ENCODE assay signal across 26 cellular contexts in genomic region chr4:145440292-145441007, GRCh38.
"Had no signal": no experiment of that assay in that cellular context is flagged by ENCODE, and none has a peak within 500 bp of the region (broad histone marks: within the 10 kb centered on the region; RNA-seq: fewer than 3 reads in every experiment).

No MANE protein-coding gene starts in this region.

- H3K36me3 Mint-ChIP-seq: activated CD8-positive, alpha-beta memory T cell treated with anti-CD3 and anti-CD28 coated beads, Interleukin-2, amount 10 ng/mL, durations not matched to agents 7 days and 5 days; activated naive CD4-positive, alpha-beta T cell treated with anti-CD3 and anti-CD28 coated beads, Interleukin-2, amount 50 U/mL, for 24 hours; memory B cell; naive thymus-derived CD4-positive, alpha-beta T cell had no signal

- DNase-seq: activated CD4-positive, alpha-beta T cell treated with anti-CD3 and anti-CD28 coated beads, Interleukin-2, amount 10 ng/mL, durations not matched to agents 7 days and 5 days; activated CD4-positive, CD25-positive, alpha-beta regulatory T cell treated with anti-CD3 and anti-CD28 coated beads, Interleukin-2, amount 50 U/mL, for 72 hours; activated CD8-positive, alpha-beta memory T cell treated with anti-CD3 and anti-CD28 coated beads, Interleukin-2, amount 10 ng/mL, durations not matched to agents 7 days and 5 days; activated CD8-positive, alpha-beta T cell treated with anti-CD3 and anti-CD28 coated beads for 36 hours; activated gamma-delta T cell; activated T-cell treated with anti-CD3 and anti-CD28 coated beads for 4 hours; anterior cingulate cortex; body of pancreas; cortex of kidney; erythroblast; hypothalamus; naive thymus-derived CD4-positive, alpha-beta T cell; occipital lobe; sigmoid colon; stimulated activated CD4-positive, alpha-beta T cell treated with anti-CD3 and anti-CD28 coated beads, Interleukin-2, amount 100 ng/mL, for 48 hours; stimulated activated CD8-positive, alpha-beta memory T cell treated with anti-CD3 and anti-CD28 coated beads, Interleukin-4, amount 100 ng/mL, for 48 hours; stimulated activated naive CD4-positive, alpha-beta T cell; T-helper 2 cell; testis; trophoblast cell; WERI-Rb-1 had no signal

- H3K4me3 ChIP-seq: body of pancreas, cardiac muscle cell, sigmoid colon, testis, vagina had no signal

- ATAC-seq: activated CD8-positive, alpha-beta memory T cell treated with anti-CD3 and anti-CD28 coated beads, Interleukin-2, amount 10 ng/mL, durations not matched to agents 7 days and 5 days; activated CD8-positive, alpha-beta T cell treated with anti-CD3 and anti-CD28 coated beads for 36 hours; body of pancreas; naive thymus-derived CD4-positive, alpha-beta T cell had no signal

- H3K27me3 Mint-ChIP-seq: activated CD8-positive, alpha-beta memory T cell treated with anti-CD3 and anti-CD28 coated beads, Interleukin-2, amount 10 ng/mL, durations not matched to agents 7 days and 5 days had no signal

- H3K27me3 ChIP-seq: body of pancreas, cardiac muscle cell, sigmoid colon, testis, vagina had no signal

- H3K36me3 ChIP-seq: cardiac muscle cell, sigmoid colon, vagina, WERI-Rb-1 had no signal

- H3K9me3 ChIP-seq: body of pancreas, sigmoid colon, testis, vagina had no signal

- H3K27ac ChIP-seq: body of pancreas, cardiac muscle cell, sigmoid colon, testis, vagina, WERI-Rb-1 had no signal

- H3K9me3 Mint-ChIP-seq: activated CD4-positive, alpha-beta T cell treated with anti-CD3 and anti-CD28 coated beads, Interleukin-2, amount 10 ng/mL, durations not matched to agents 7 days and 5 days; activated CD8-positive, alpha-beta T cell treated with anti-CD3 and anti-CD28 coated beads for 36 hours; activated naive CD4-positive, alpha-beta T cell treated with anti-CD3 and anti-CD28 coated beads, Interleukin-2, amount 50 U/mL, for 24 hours; neural crest cell had no signal

- H3K4me3 Mint-ChIP-seq: activated CD4-positive, alpha-beta T cell treated with anti-CD3 and anti-CD28 coated beads, Interleukin-2, amount 10 ng/mL, durations not matched to agents 7 days and 5 days; activated CD8-positive, alpha-beta memory T cell treated with anti-CD3 and anti-CD28 coated beads, Interleukin-2, amount 10 ng/mL, durations not matched to agents 7 days and 5 days; activated CD8-positive, alpha-beta T cell treated with anti-CD3 and anti-CD28 coated beads for 36 hours; activated naive CD4-positive, alpha-beta T cell treated with anti-CD3 and anti-CD28 coated beads, Interleukin-2, amount 50 U/mL, for 24 hours; memory B cell; naive thymus-derived CD4-positive, alpha-beta T cell; neural crest cell had no signal

- H3K4me1 ChIP-seq: body of pancreas, testis, vagina had no signal

- H3K27ac Mint-ChIP-seq: activated CD4-positive, alpha-beta T cell treated with anti-CD3 and anti-CD28 coated beads, Interleukin-2, amount 10 ng/mL, durations not matched to agents 7 days and 5 days; activated CD8-positive, alpha-beta memory T cell treated with anti-CD3 and anti-CD28 coated beads, Interleukin-2, amount 10 ng/mL, durations not matched to agents 7 days and 5 days; activated CD8-positive, alpha-beta T cell treated with anti-CD3 and anti-CD28 coated beads for 36 hours; activated naive CD4-positive, alpha-beta T cell treated with anti-CD3 and anti-CD28 coated beads, Interleukin-2, amount 50 U/mL, for 24 hours; memory B cell; naive thymus-derived CD4-positive, alpha-beta T cell had no signal

- H3K4me1 Mint-ChIP-seq: activated CD4-positive, alpha-beta T cell treated with anti-CD3 and anti-CD28 coated beads, Interleukin-2, amount 10 ng/mL, durations not matched to agents 7 days and 5 days; activated CD8-positive, alpha-beta memory T cell treated with anti-CD3 and anti-CD28 coated beads, Interleukin-2, amount 10 ng/mL, durations not matched to agents 7 days and 5 days; activated naive CD4-positive, alpha-beta T cell treated with anti-CD3 and anti-CD28 coated beads, Interleukin-2, amount 50 U/mL, for 24 hours; memory B cell; naive thymus-derived CD4-positive, alpha-beta T cell; neural crest cell had no signal
